In the genomic region with DNA sequence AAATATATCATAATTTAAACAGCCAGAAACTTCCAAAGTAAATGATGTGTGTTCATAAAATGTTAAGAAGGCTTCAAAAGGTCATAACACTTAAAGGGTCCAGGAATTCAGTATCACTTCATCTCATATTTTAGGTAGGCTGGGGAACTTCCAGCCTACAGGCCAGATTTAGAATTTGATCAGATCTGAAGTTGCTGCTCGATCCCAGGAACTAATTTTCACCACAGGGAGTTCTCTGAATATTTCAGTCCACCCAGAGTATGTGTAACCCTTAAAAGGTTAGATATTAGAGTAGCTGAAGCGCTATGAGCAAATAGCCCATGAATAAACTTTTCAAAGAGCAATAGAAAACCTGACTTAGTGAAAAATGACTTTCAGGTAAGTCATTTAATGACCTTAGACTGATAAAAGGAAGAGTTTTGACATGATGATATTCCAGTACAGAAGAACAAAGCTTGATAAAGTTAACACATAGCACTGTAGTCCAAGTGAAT, we compare ENCODE assay signal across 8 cellular contexts.
DNase-seq lines count a peak whose midpoint lies in the region; ATAC-seq and FAIRE-seq lines count a peak whose summit lies in the region.
"Had no signal": no experiment of that assay in that cellular context is flagged by ENCODE, and none has a peak within 500 bp of the region (broad histone marks: within the 10 kb centered on the region; RNA-seq: fewer than 3 reads in every experiment).

No MANE protein-coding gene starts in this region.

- peak overlapping the region; percentile 98 to 100 for H3K27ac Mint-ChIP-seq in effector memory CD8-positive, alpha-beta T cell
- peak overlapping the region; percentile 95 for H3K27ac Mint-ChIP-seq in stimulated activated memory B cell treated with anti-CD40 and anti-IgM and Interleukin-4, amounts not matched to agents 10 μg/mL and 1 μg/mL and 100 μg/mL, for 72 hours

- no peaks in the 10 kb centered on the region for H3K9me3 ChIP-seq in SK-N-MC (ENCODE audit: low read depth, low read length)

- no peak for DNase-seq in GM19239 (ENCODE audit: insufficient read length, low spot score)
- DNase-seq in SK-N-MC (ENCODE audit: low read depth, low spot score) = no peak
- DNase-seq in effector memory CD8-positive, alpha-beta T cell = no peak
- no peak for DNase-seq in stimulated activated CD4-positive, alpha-beta T cell treated with anti-CD3 and anti-CD28 coated beads, Interleukin-15, amount 100 ng/mL, for 24 hours
- DNase-seq in stimulated activated CD4-positive, alpha-beta T cell treated with anti-CD3 and anti-CD28 coated beads, Interleukin-4, amount 100 ng/mL, for 4 hours = no peak
- no peak for DNase-seq in stimulated activated CD4-positive, alpha-beta T cell treated with anti-CD3 and anti-CD28 coated beads, Interleukin-2, amount 100 ng/mL, for 48 hours

- peak; percentile 86 for FAIRE-seq in GM19239 (lab: Jason Lieb, UNC)
- FAIRE-seq: endometrium had no signal

- no peaks in the 10 kb centered on the region for H3K27me3 Mint-ChIP-seq in effector memory CD8-positive, alpha-beta T cell
- no peaks in the 10 kb centered on the region for H3K27me3 Mint-ChIP-seq in stimulated activated memory B cell treated with anti-CD40 and anti-IgM and Interleukin-4, amounts not matched to agents 10 μg/mL and 1 μg/mL and 100 μg/mL, for 72 hours

- no peak overlapping the region for H3K9ac ChIP-seq in SK-N-MC (ENCODE audit: insufficient read length)

- no peak for ATAC-seq in effector memory CD8-positive, alpha-beta T cell (replicated peaks)
- ATAC-seq in stimulated activated memory B cell treated with anti-CD40 and anti-IgM and Interleukin-4, amounts not matched to agents 10 μg/mL and 1 μg/mL and 100 μg/mL, for 72 hours = no peak

- no peaks in the 10 kb centered on the region for H3K9me3 Mint-ChIP-seq in effector memory CD8-positive, alpha-beta T cell
- H3K9me3 Mint-ChIP-seq in stimulated activated memory B cell treated with anti-CD40 and anti-IgM and Interleukin-4, amounts not matched to agents 10 μg/mL and 1 μg/mL and 100 μg/mL, for 72 hours = no peaks in the 10 kb centered on the region

- H3K27ac ChIP-seq in SK-N-MC = peak overlapping the region; percentile 29

- 0 out of 2 replicates have a peak overlapping the region, but pooled peaks have one; percentile 2 for H3K4me3 ChIP-seq in SK-N-MC

- H3K4me3 Mint-ChIP-seq in effector memory CD8-positive, alpha-beta T cell = peak overlapping the region; percentile 84 to 91
- peak overlapping the region; percentile 92 for H3K4me3 Mint-ChIP-seq in stimulated activated memory B cell treated with anti-CD40 and anti-IgM and Interleukin-4, amounts not matched to agents 10 μg/mL and 1 μg/mL and 100 μg/mL, for 72 hours

- H3K36me3 Mint-ChIP-seq in effector memory CD8-positive, alpha-beta T cell (ENCODE audit: insufficient read depth) = peaks cover 73% of the 10 kb centered on the region
- peaks cover 41% of the 10 kb centered on the region for H3K36me3 Mint-ChIP-seq in stimulated activated memory B cell treated with anti-CD40 and anti-IgM and Interleukin-4, amounts not matched to agents 10 μg/mL and 1 μg/mL and 100 μg/mL, for 72 hours

- no peaks in the 10 kb centered on the region for H3K36me3 ChIP-seq in SK-N-MC (ENCODE audit: insufficient read depth, low read length)

- peaks cover 46 to 50% of the 10 kb centered on the region in 2 donors for H3K4me1 Mint-ChIP-seq in effector memory CD8-positive, alpha-beta T cell (ENCODE audit: low read depth in 2 of 2)
- H3K4me1 Mint-ChIP-seq in stimulated activated memory B cell treated with anti-CD40 and anti-IgM and Interleukin-4, amounts not matched to agents 10 μg/mL and 1 μg/mL and 100 μg/mL, for 72 hours = peaks cover 72% of the 10 kb centered on the region
